In genomic region chr9:126117158-126117425, GRCh38 we compare ENCODE assay signal across 14 cellular contexts.
DNase-seq lines count a peak whose midpoint lies in the region; ATAC-seq and TF ChIP-seq lines count a peak whose summit lies in the region.
"Had no signal": no experiment of that assay in that cellular context is flagged by ENCODE, and none has a peak within 500 bp of the region (broad histone marks: within the 10 kb centered on the region; RNA-seq: fewer than 3 reads in every experiment).

No MANE protein-coding gene starts in this region.

- H3K56ac ChIP-seq in H9 (ENCODE audit: insufficient read length, low read depth, low read length), result no peak overlapping the region

- H3K4me3 Mint-ChIP-seq in H9, result no peak overlapping the region
- H3K4me3 Mint-ChIP-seq: B cell; CD8-positive, alpha-beta T cell had no signal

- H3K27me3 ChIP-seq in H9 (ENCODE audit: insufficient read depth, low read length) (no peaks in the 10 kb centered on the region), lung (ENCODE audit: control insufficient read depth, insufficient read depth) (no peaks in the 10 kb centered on the region), spleen (replicated peaks in 1 of 7) (peaks cover 0 to 36% (median 0%) of the 10 kb centered on the region in 7 donors), foreskin keratinocyte (peaks cover 2% of the 10 kb centered on the region), Peyer's patch (no peaks in the 10 kb centered on the region)
- H3K27me3 ChIP-seq: BLaER1 treated with 17β-estradiol and CSF1 and Interleukin-3, amounts not matched to agents 10 nM and 100 nM had no signal

- no peak overlapping the region for H4K5ac ChIP-seq in H9 (ENCODE audit: insufficient read length, low read depth, low read length)

- no peak overlapping the region for H3K27ac Mint-ChIP-seq in H9
- H3K27ac Mint-ChIP-seq: B cell; CD8-positive, alpha-beta T cell had no signal

- H4K8ac ChIP-seq in H9 (replicated peaks; ENCODE audit: insufficient read length, low read depth, low read length), result no peak overlapping the region

- intact Hi-C loops in spleen (cut with DNase I; ENCODE audit: low total_unique reads), result no loop called here

- H3K14ac ChIP-seq in H9 (ENCODE audit: insufficient read depth, low read length), result no peak overlapping the region

- no peaks in the 10 kb centered on the region for H3K36me3 Mint-ChIP-seq in H9 (ENCODE audit: insufficient read depth in 1 of 3, low read depth in 3 of 3)
- H3K36me3 Mint-ChIP-seq: CD8-positive, alpha-beta T cell had no signal

- H4K91ac ChIP-seq in H9 (ENCODE audit: insufficient read length, low read depth, low read length), result no peak overlapping the region

- no peak overlapping the region for H3K4me2 ChIP-seq in H9 (ENCODE audit: insufficient read depth, insufficient read length, low read length)
- H3K4me2 ChIP-seq: BLaER1 treated with 17β-estradiol and CSF1 and Interleukin-3, amounts not matched to agents 10 nM and 100 nM had no signal

- no peak overlapping the region for H3K4ac ChIP-seq in H9 (ENCODE audit: low read depth, low read length)

- no peak overlapping the region for H3K4me3 ChIP-seq in lung
- no peak overlapping the region for H3K4me3 ChIP-seq in spleen
- H3K4me3 ChIP-seq in Peyer's patch, result no peak overlapping the region
- H3K4me3 ChIP-seq: BLaER1 treated with 17β-estradiol and CSF1 and Interleukin-3, amounts not matched to agents 10 nM and 100 nM; HAP-1 had no signal

- TF ChIP-seq CTCF in H9 (conservative IDR thresholded peaks at IDR 0.05), result no peak
- TF ChIP-seq CTCF in lung (IDR thresholded peaks at IDR 0.05; ENCODE audit: control extremely low read depth, extremely low read depth), result no peak
- TF ChIP-seq CTCF in spleen (IDR thresholded peaks at IDR 0.05 in 8 of 11, conservative IDR thresholded peaks at IDR 0.05 in 3 of 11), result no peak
- TF ChIP-seq CTCF in foreskin keratinocyte (conservative IDR thresholded peaks at IDR 0.05), result no peak
- TF ChIP-seq CTCF in Peyer's patch (IDR thresholded peaks at IDR 0.05), result no peak

- peaks cover 3% of the 10 kb centered on the region for H3K23me2 ChIP-seq in H9 (ENCODE audit: insufficient read length, low read depth, low read length, poor library complexity, severe bottlenecking)

- H3K27ac ChIP-seq in H9 (ENCODE audit: insufficient read length, low read depth, low read length) (no peak overlapping the region), lung (ENCODE audit: low read depth in 1 of 2, low read length in 1 of 2) (no peak overlapping the region), spleen (no peak overlapping the region), foreskin keratinocyte (no peak overlapping the region), Peyer's patch (no peak overlapping the region)
- H3K27ac ChIP-seq: BLaER1 treated with 17β-estradiol and CSF1 and Interleukin-3, amounts not matched to agents 10 nM and 100 nM had no signal

- no peak overlapping the region for H2BK15ac ChIP-seq in H9 (ENCODE audit: low read depth, low read length)

- peaks cover 6% of the 10 kb centered on the region for H3K27me3 Mint-ChIP-seq in H9 (ENCODE audit: low read depth)

- H3K9me3 ChIP-seq in H9 (ENCODE audit: control insufficient read depth, low read depth, low read length), result no peaks in the 10 kb centered on the region
- peaks cover 0 to 2% of the 10 kb centered on the region in 2 donors for H3K9me3 ChIP-seq in lung (ENCODE audit: control insufficient read depth in 2 of 2, insufficient read depth in 1 of 2, low read length in 1 of 2)
- H3K9me3 ChIP-seq in spleen, result no peaks in the 10 kb centered on the region
- no peaks in the 10 kb centered on the region for H3K9me3 ChIP-seq in Peyer's patch
- H3K9me3 ChIP-seq: BLaER1 treated with 17β-estradiol and CSF1 and Interleukin-3, amounts not matched to agents 10 nM and 100 nM; HAP-1 had no signal

- no peaks in the 10 kb centered on the region for H3K79me1 ChIP-seq in H9 (ENCODE audit: insufficient read depth, low read depth, low read length, poor library complexity, severe bottlenecking)

- no peak overlapping the region for H3T11ph ChIP-seq in H9 (ENCODE audit: low read length)

- H3K9ac ChIP-seq in H9 (ENCODE audit: extremely low read depth, insufficient read length, low read length), result no peak overlapping the region
- H3K9ac ChIP-seq: BLaER1 treated with 17β-estradiol and CSF1 and Interleukin-3, amounts not matched to agents 10 nM and 100 nM had no signal

- no peak overlapping the region for H2AK5ac ChIP-seq in H9 (ENCODE audit: insufficient read length, low read length)

- H2BK120ac ChIP-seq in H9 (ENCODE audit: low read depth, low read length, poor library complexity, severe bottlenecking), result no peak overlapping the region

- no peak overlapping the region for H3K18ac ChIP-seq in H9 (ENCODE audit: insufficient read length, low read depth, low read length)

- no peaks in the 10 kb centered on the region for H3K79me2 ChIP-seq in H9 (ENCODE audit: insufficient read depth, low read length)

- no peak overlapping the region for H2BK12ac ChIP-seq in H9 (ENCODE audit: insufficient read length, low read depth, low read length)

- H4K20me1 ChIP-seq in H9 (ENCODE audit: control insufficient read depth, insufficient read depth, insufficient read length), result no peaks in the 10 kb centered on the region
- H4K20me1 ChIP-seq: BLaER1 treated with 17β-estradiol and CSF1 and Interleukin-3, amounts not matched to agents 10 nM and 100 nM had no signal

- WGBS in H9 (ENCODE audit: extremely low coverage, insufficient read length, low lambda C conversion rate), result no CpG with 5 or more reads among the region's 4 CpGs
- 90 to 94% methylated on average over 4 of the region's 4 CpGs for WGBS in lung, 2 donors
- 90 to 96% (median 94%) methylated on average over 4 of the region's 4 CpGs for WGBS in spleen, 5 donors

- H3K23ac ChIP-seq in H9 (ENCODE audit: insufficient read length, low read depth, low read length), result no peak overlapping the region

- DNase-seq in H9 (peak; percentile 26), iPS-NIHi7 (ENCODE audit: extremely low spot score) (peak; percentile 3), lung (ENCODE audit: low spot score) (peak; percentile 16), spleen (peak; percentile 38), NCI-H146 treated with DMSO at 0.1 percent for 48 hours (lab: John Stamatoyannopoulos, UW; ENCODE audit: unreplicated experiment) (no peak), foreskin keratinocyte (no peak), Peyer's patch (no peak)
- DNase-seq: Calu3, DMS79 treated with DMSO at 0.1 percent for 48 hours, GF-D8 had no signal

- TF ChIP-seq POLR2A in spleen (IDR thresholded peaks at IDR 0.05) (no peak), Peyer's patch (IDR thresholded peaks at IDR 0.05) (no peak)

- H2BK5ac ChIP-seq in H9 (ENCODE audit: insufficient read length, low read length), result no peak overlapping the region

- H3K4me1 Mint-ChIP-seq in H9, result no peaks in the 10 kb centered on the region
- H3K4me1 Mint-ChIP-seq: B cell had no signal

- no peaks in the 10 kb centered on the region for H3K9me3 Mint-ChIP-seq in H9
- H3K9me3 Mint-ChIP-seq: CD8-positive, alpha-beta T cell had no signal

- H3K36me3 ChIP-seq in lung (ENCODE audit: control insufficient read depth in 2 of 2, insufficient read depth in 2 of 2, low read length in 2 of 2) (no peaks in the 10 kb centered on the region), spleen (no peaks in the 10 kb centered on the region), Peyer's patch (no peaks in the 10 kb centered on the region)
- H3K36me3 ChIP-seq: HAP-1 had no signal

- no peaks in the 10 kb centered on the region for H3K4me1 ChIP-seq in H9 (ENCODE audit: insufficient read depth, low read length)
- no peaks in the 10 kb centered on the region for H3K4me1 ChIP-seq in lung (ENCODE audit: control insufficient read depth in 2 of 2, insufficient read depth in 2 of 2, low read length in 2 of 2)
- no peaks in the 10 kb centered on the region for H3K4me1 ChIP-seq in spleen
- no peaks in the 10 kb centered on the region for H3K4me1 ChIP-seq in foreskin keratinocyte
- H3K4me1 ChIP-seq in Peyer's patch, result no peaks in the 10 kb centered on the region
- H3K4me1 ChIP-seq: BLaER1 treated with 17β-estradiol and CSF1 and Interleukin-3, amounts not matched to agents 10 nM and 100 nM; HAP-1 had no signal

- ATAC-seq in lung (ENCODE audit: insufficient read depth, low FRiP score), result no peak
- no peak for ATAC-seq in foreskin keratinocyte
- ATAC-seq: CD8-positive, alpha-beta T cell had no signal

- no peak overlapping the region for H2BK20ac ChIP-seq in H9 (ENCODE audit: low read depth, low read length, poor library complexity, severe bottlenecking)

- no peak overlapping the region for H2AFZ ChIP-seq in H9 (ENCODE audit: low read length)

Comparison
In these comparisons a context has a peak if more than half of its experiments do, and no peak if none do; other contexts are left out.
1. DNase-seq: peak in H9 (single experiment), iPS-NIHi7 (single experiment), lung (single experiment) and spleen (single experiment); none in NCI-H146 treated with DMSO at 0.1 percent for 48 hours (single experiment), foreskin keratinocyte (0 of 2) and Peyer's patch (0 of 3).